In genomic region chr14:91242635-91243034, GRCh38 we compare ENCODE assay signal across 11 cellular contexts. TPM values are rescaled to one million over a fixed set of nuclear protein-coding genes. Genes with fewer than 3 reads are reported as not detected.
A peak's percentile ranks its signal among the peaks of the same experiment; 100 is the strongest.
DNase-seq lines count a peak whose midpoint lies in the region; ATAC-seq lines count a peak whose summit lies in the region.
"Had no signal": no experiment of that assay in that cellular context is flagged by ENCODE, and none has a peak within 500 bp of the region (broad histone marks: within the 10 kb centered on the region; RNA-seq: fewer than 3 reads in every experiment).

No MANE protein-coding gene starts in this region.

- H3K9me3 Mint-ChIP-seq in stimulated activated naive CD8-positive, alpha-beta T cell treated with anti-CD3 and anti-CD28 coated beads, Interleukin-15, Interleukin-2, amounts not matched to agents 100 ng/mL and 50 ng/mL, for 24 hours, result peaks cover 4% of the 10 kb centered on the region
- peaks cover 4% of the 10 kb centered on the region for H3K9me3 Mint-ChIP-seq in activated CD8-positive, alpha-beta T cell treated with anti-CD3 and anti-CD28 coated beads, Interleukin-2, amount 10 ng/mL, durations not matched to agents 7 days and 5 days (ENCODE audit: insufficient read depth)
- peaks cover 3% of the 10 kb centered on the region for H3K9me3 Mint-ChIP-seq in memory B cell

- peaks cover 100% of the 10 kb centered on the region for H3K4me1 Mint-ChIP-seq in stimulated activated naive CD8-positive, alpha-beta T cell treated with anti-CD3 and anti-CD28 coated beads, Interleukin-15, Interleukin-2, amounts not matched to agents 100 ng/mL and 50 ng/mL, for 24 hours (ENCODE audit: low read depth)
- peaks cover 75% of the 10 kb centered on the region for H3K4me1 Mint-ChIP-seq in activated CD8-positive, alpha-beta T cell treated with anti-CD3 and anti-CD28 coated beads, Interleukin-2, amount 10 ng/mL, durations not matched to agents 7 days and 5 days (ENCODE audit: low read depth)
- peaks cover 31% of the 10 kb centered on the region for H3K4me1 Mint-ChIP-seq in memory B cell
- H3K4me1 Mint-ChIP-seq: WTC11 had no signal

- peaks cover 21% of the 10 kb centered on the region for H3K36me3 Mint-ChIP-seq in stimulated activated naive CD8-positive, alpha-beta T cell treated with anti-CD3 and anti-CD28 coated beads, Interleukin-15, Interleukin-2, amounts not matched to agents 100 ng/mL and 50 ng/mL, for 24 hours (ENCODE audit: low read depth)
- peaks cover 96% of the 10 kb centered on the region for H3K36me3 Mint-ChIP-seq in activated CD8-positive, alpha-beta T cell treated with anti-CD3 and anti-CD28 coated beads, Interleukin-2, amount 10 ng/mL, durations not matched to agents 7 days and 5 days (ENCODE audit: low read depth)
- H3K36me3 Mint-ChIP-seq in memory B cell, result peaks cover 3% of the 10 kb centered on the region

- POLR2A ChIA-PET in activated CD8-positive, alpha-beta T cell treated with anti-CD3 and anti-CD28 coated beads, Interleukin-2, amount 10 ng/mL, durations not matched to agents 7 days and 5 days (lab: Charles Lee), result interaction anchor here (0.7 to 9.3 kb wide), 23 partner anchors 9 to 624 kb away, joined by 3 to 541 read pairs (median 9); partner anchors contain the start of genes CCDC88C, DGLUCY and TC2N

- no peak for ATAC-seq in stimulated activated naive CD8-positive, alpha-beta T cell treated with anti-CD3 and anti-CD28 coated beads, Interleukin-15, Interleukin-2, amounts not matched to agents 100 U/mL and 50 U/mL, for 24 hours
- ATAC-seq in activated CD8-positive, alpha-beta T cell treated with anti-CD3 and anti-CD28 coated beads, Interleukin-2, amount 10 ng/mL, durations not matched to agents 7 days and 5 days, result no peak
- ATAC-seq in memory B cell (ENCODE audit: low read depth), result no peak
- ATAC-seq: WTC11 had no signal

- H3K4me3 Mint-ChIP-seq in stimulated activated naive CD8-positive, alpha-beta T cell treated with anti-CD3 and anti-CD28 coated beads, Interleukin-15, Interleukin-2, amounts not matched to agents 100 ng/mL and 50 ng/mL, for 24 hours, result peak overlapping the region; percentile 81
- H3K4me3 Mint-ChIP-seq in activated CD8-positive, alpha-beta T cell treated with anti-CD3 and anti-CD28 coated beads, Interleukin-2, amount 10 ng/mL, durations not matched to agents 7 days and 5 days, result peak overlapping the region; percentile 87
- H3K4me3 Mint-ChIP-seq in memory B cell, result peak overlapping the region; percentile 74
- H3K4me3 Mint-ChIP-seq: WTC11 had no signal

- H3K27ac Mint-ChIP-seq in stimulated activated naive CD8-positive, alpha-beta T cell treated with anti-CD3 and anti-CD28 coated beads, Interleukin-15, Interleukin-2, amounts not matched to agents 100 ng/mL and 50 ng/mL, for 24 hours, result peak overlapping the region; percentile 95
- H3K27ac Mint-ChIP-seq in activated CD8-positive, alpha-beta T cell treated with anti-CD3 and anti-CD28 coated beads, Interleukin-2, amount 10 ng/mL, durations not matched to agents 7 days and 5 days, result peak overlapping the region; percentile 93
- peak overlapping the region; percentile 42 for H3K27ac Mint-ChIP-seq in memory B cell
- H3K27ac Mint-ChIP-seq: WTC11 had no signal

- DNase-seq in stimulated activated naive CD8-positive, alpha-beta T cell treated with anti-CD3 and anti-CD28 coated beads, Interleukin-15, Interleukin-2, amounts not matched to agents 100 U/mL and 50 U/mL, for 24 hours, result no peak
- no peak for DNase-seq in activated CD8-positive, alpha-beta T cell treated with anti-CD3 and anti-CD28 coated beads, Interleukin-2, amount 10 ng/mL, durations not matched to agents 7 days and 5 days
- DNase-seq in memory B cell (ENCODE audit: low spot score in 2 of 2) (no peak), SHP77 (lab: John Stamatoyannopoulos, UW) (no peak), SIG-M5 (lab: John Stamatoyannopoulos, UW) (no peak), NCI-H345 (lab: John Stamatoyannopoulos, UW) (no peak), NCI-H510A (lab: John Stamatoyannopoulos, UW) (no peak)
- DNase-seq: Right ventricle myocardium superior had no signal

- CTCF ChIA-PET in activated CD8-positive, alpha-beta T cell treated with anti-CD3 and anti-CD28 coated beads, Interleukin-2, amount 10 ng/mL, durations not matched to agents 7 days and 5 days (lab: Charles Lee), result interaction anchor here (1.5 to 7.9 kb wide), 7 partner anchors 10 to 340 kb away, joined by 4 to 105 read pairs (median 7); no protein-coding TSS in a partner anchor

- no peaks in the 10 kb centered on the region for H3K27me3 Mint-ChIP-seq in stimulated activated naive CD8-positive, alpha-beta T cell treated with anti-CD3 and anti-CD28 coated beads, Interleukin-15, Interleukin-2, amounts not matched to agents 100 ng/mL and 50 ng/mL, for 24 hours
- H3K27me3 Mint-ChIP-seq in activated CD8-positive, alpha-beta T cell treated with anti-CD3 and anti-CD28 coated beads, Interleukin-2, amount 10 ng/mL, durations not matched to agents 7 days and 5 days (ENCODE audit: low read depth), result no peaks in the 10 kb centered on the region
- H3K27me3 Mint-ChIP-seq in memory B cell, result no peaks in the 10 kb centered on the region

RNA-seq across cellular contexts. Expression of gene GPR68, which starts 1.9 kb away (rescaled TPM):
- total RNA-seq in activated CD8-positive, alpha-beta T cell treated with anti-CD3 and anti-CD28 coated beads, Interleukin-2, amount 10 ng/mL, durations not matched to agents 7 days and 5 days, result 10 to 100 TPM; 44.6 to 45.3 TPM
- total RNA-seq: NCI-H460 had no signal

Comparison
In these comparisons a context has a peak if more than half of its experiments do, and no peak if none do; other contexts are left out.
1. H3K27ac Mint-ChIP-seq: peak in every context shown above with its lines; median percentile 95 in stimulated activated naive CD8-positive, alpha-beta T cell treated with anti-CD3 and anti-CD28 coated beads, Interleukin-15, Interleukin-2, amounts not matched to agents 100 ng/mL and 50 ng/mL, for 24 hours; 93 in activated CD8-positive, alpha-beta T cell treated with anti-CD3 and anti-CD28 coated beads, Interleukin-2, amount 10 ng/mL, durations not matched to agents 7 days and 5 days; 42 in memory B cell.